ENCODE assay signal across 16 cellular contexts in the genomic region with DNA sequence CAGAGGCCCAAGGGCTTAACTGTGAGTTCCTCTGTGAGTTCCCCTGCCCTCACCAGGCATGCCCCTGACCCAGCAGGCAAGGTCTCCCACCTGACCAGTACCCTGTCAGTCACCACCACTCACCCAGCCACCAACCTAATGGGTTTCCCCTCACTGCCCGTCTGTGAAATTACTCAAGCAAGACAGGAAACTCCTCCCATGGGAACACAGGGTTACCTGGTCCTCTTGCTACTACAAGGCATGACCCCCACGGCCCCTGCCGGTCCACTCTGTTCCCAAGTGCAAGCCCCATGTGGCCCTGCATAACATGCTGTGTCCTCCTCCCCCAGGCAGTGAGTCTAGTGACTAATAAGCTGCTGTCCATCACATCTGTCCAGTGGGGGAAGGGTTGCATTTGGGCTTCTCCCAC. TPM values are rescaled to one million over a fixed set of nuclear protein-coding genes. Genes with fewer than 3 reads are reported as not detected.
DNase-seq lines count a peak whose midpoint lies in the region; ATAC-seq and TF ChIP-seq lines count a peak whose summit lies in the region.
"Had no signal": no experiment of that assay in that cellular context is flagged by ENCODE, and none has a peak within 500 bp of the region (broad histone marks: within the 10 kb centered on the region; RNA-seq: fewer than 3 reads in every experiment).

No MANE protein-coding gene starts in this region.

- TF ChIP-seq RAD21 in SK-N-SH (IDR thresholded peaks at IDR 0.05; ENCODE audit: low read length), result no peak

- in situ Hi-C loops in HAP-1 (cut with MboI; ENCODE audit: low sequenced_read_pairs), result no loop called here

- H3K9me2 ChIP-seq in Karpas-422 (replicated peaks; ENCODE audit: insufficient read depth, low read length) (no peaks in the 10 kb centered on the region), SK-N-SH (no peaks in the 10 kb centered on the region)

- no peak for TF ChIP-seq CTCF in SK-N-SH (IDR thresholded peaks at IDR 0.05)
- no peak for TF ChIP-seq CTCF in gastroesophageal sphincter (IDR thresholded peaks at IDR 0.05)

- H3K79me2 ChIP-seq in Karpas-422 (ENCODE audit: low read length), result no peaks in the 10 kb centered on the region
- no peaks in the 10 kb centered on the region for H3K79me2 ChIP-seq in SK-N-SH (ENCODE audit: insufficient read depth)

- H3K9ac ChIP-seq in Karpas-422 (ENCODE audit: low read length) (no peak overlapping the region), SK-N-SH (no peak overlapping the region)

- H3K27ac ChIP-seq in Karpas-422 (ENCODE audit: low read length) (no peak overlapping the region), SK-N-SH (ENCODE audit: low read depth in 2 of 2, low read length in 1 of 2) (no peak overlapping the region), gastroesophageal sphincter (no peak overlapping the region)
- H3K27ac ChIP-seq: gastrocnemius medialis, testis had no signal

- POLR2A ChIA-PET in SK-N-SH (lab: Yijun Ruan, JAX) (no interaction called here), HEK293T (lab: Yijun Ruan, JAX) (no interaction called here)

- H3F3A ChIP-seq in SK-N-SH (replicated peaks; ENCODE audit: insufficient read depth), result no peaks in the 10 kb centered on the region

- WGBS in SK-N-SH (ENCODE audit: low lambda C conversion rate), result 70% methylated on average over 3 of the region's 3 CpGs
- no CpG with 5 or more reads among the region's 3 CpGs for WGBS in gastroesophageal sphincter (ENCODE audit: low coverage in 1 of 2), 2 donors

- 0 out of 2 replicates have a peak overlapping the region, but pooled peaks have one; percentile 5 for H3K4me3 ChIP-seq in Karpas-422 (ENCODE audit: low read length)
- no peak overlapping the region for H3K4me3 ChIP-seq in SK-N-SH (ENCODE audit: low read depth in 2 of 2, low read length in 1 of 2)
- no peak overlapping the region for H3K4me3 ChIP-seq in HAP-1
- H3K4me3 ChIP-seq in gastroesophageal sphincter, result no peak overlapping the region
- H3K4me3 ChIP-seq: dorsolateral prefrontal cortex, gastrocnemius medialis, testis had no signal

- TF ChIP-seq POLR2A in gastroesophageal sphincter (IDR thresholded peaks at IDR 0.05), result no peak

- TF ChIP-seq EP300 in SK-N-SH (IDR thresholded peaks at IDR 0.05; ENCODE audit: borderline replicate concordance in 1 of 2, low read depth in 1 of 2, low read length in 1 of 2) (no peak), gastroesophageal sphincter (IDR thresholded peaks at IDR 0.05) (no peak)

- peak; percentile 59 for DNase-seq in cardiac septum (ENCODE audit: low spot score)
- DNase-seq in Right ventricle myocardium superior, result no peak
- no peak for DNase-seq in Karpas-422
- DNase-seq in glomerular visceral epithelial cell (ENCODE audit: extremely low spot score), result peak; percentile 32
- no peak for DNase-seq in SK-N-SH
- DNase-seq in HAP-1 (ENCODE audit: low spot score in 2 of 2), result no peak
- DNase-seq in HEK293T (ENCODE audit: extremely low spot score), result no peak
- DNase-seq: activated CD4-positive, alpha-beta T cell treated with anti-CD3 and anti-CD28 coated beads, Interleukin-2, amount 50 U/mL, for 4 hours; dorsolateral prefrontal cortex; mesenchymal stem cell; NCI-H1048; testis had no signal

- CTCF ChIA-PET in SK-N-SH (lab: Yijun Ruan, JAX), result interaction anchor here (1.3 to 4.7 kb wide), 3 partner anchors 34 to 377 kb away, joined by 3 to 33 read pairs (median 3); no protein-coding TSS in a partner anchor
- CTCF ChIA-PET in HEK293T (lab: Yijun Ruan, JAX), result no interaction called here

- intact Hi-C loops in cardiac septum (cut with DNase I), result loop anchor here (10.0 kb wide), 2 partner anchors 183 to 373 kb away; no protein-coding TSS in a partner anchor
- intact Hi-C loops in Right ventricle myocardium superior (cut with DNase I), result no loop called here

- peaks cover 62% of the 10 kb centered on the region for H3K4me1 ChIP-seq in Karpas-422 (ENCODE audit: low read length)
- H3K4me1 ChIP-seq in SK-N-SH (ENCODE audit: control insufficient read depth in 1 of 2, insufficient read depth in 2 of 2, low read depth in 1 of 2, low read length in 1 of 2), result peaks cover 0 to 14% of the 10 kb centered on the region in 2 experiments; a peak in 1 of 4 replicates
- no peaks in the 10 kb centered on the region for H3K4me1 ChIP-seq in HAP-1
- peaks cover 0 to 9% (median 0%) of the 10 kb centered on the region in 3 donors for H3K4me1 ChIP-seq in gastroesophageal sphincter

- no peaks in the 10 kb centered on the region for H3K36me3 ChIP-seq in Karpas-422 (ENCODE audit: insufficient read depth, low read length)
- no peaks in the 10 kb centered on the region for H3K36me3 ChIP-seq in SK-N-SH (replicated peaks in 1 of 2; ENCODE audit: control insufficient read depth in 1 of 2, insufficient read depth in 2 of 2, low read length in 1 of 2)
- H3K36me3 ChIP-seq in HAP-1 (replicated peaks), result no peaks in the 10 kb centered on the region
- H3K36me3 ChIP-seq in gastroesophageal sphincter, result no peaks in the 10 kb centered on the region
- H3K36me3 ChIP-seq: gastrocnemius medialis had no signal

- no peaks in the 10 kb centered on the region for H3K9me3 ChIP-seq in Karpas-422 (ENCODE audit: low read length)
- no peaks in the 10 kb centered on the region for H3K9me3 ChIP-seq in SK-N-SH
- H3K9me3 ChIP-seq in HAP-1, result no peaks in the 10 kb centered on the region
- H3K9me3 ChIP-seq in gastroesophageal sphincter, result no peaks in the 10 kb centered on the region
- H3K9me3 ChIP-seq: gastrocnemius medialis, testis had no signal

- ATAC-seq in Right ventricle myocardium superior (ENCODE audit: poor library complexity), result no peak
- ATAC-seq in gastroesophageal sphincter, result no peak

- H3K4me2 ChIP-seq in Karpas-422 (ENCODE audit: low read depth, low read length, poor library complexity, severe bottlenecking) (peak overlapping the region; percentile 39), SK-N-SH (no peak overlapping the region)

- no peaks in the 10 kb centered on the region for H4K20me1 ChIP-seq in Karpas-422 (ENCODE audit: insufficient read depth, low read depth, low read length)
- no peaks in the 10 kb centered on the region for H4K20me1 ChIP-seq in SK-N-SH (ENCODE audit: insufficient read depth)

- H2AFZ ChIP-seq in Karpas-422 (ENCODE audit: low read length), result no peak overlapping the region
- no peak overlapping the region for H2AFZ ChIP-seq in SK-N-SH (ENCODE audit: low read depth)

- H3K27me3 ChIP-seq in Karpas-422 (ENCODE audit: low read length) (no peaks in the 10 kb centered on the region), SK-N-SH (ENCODE audit: insufficient read depth) (no peaks in the 10 kb centered on the region), HAP-1 (ENCODE audit: low read depth) (no peaks in the 10 kb centered on the region), gastroesophageal sphincter (no peaks in the 10 kb centered on the region)
- H3K27me3 ChIP-seq: dorsolateral prefrontal cortex, gastrocnemius medialis, testis had no signal

TF ChIP-seq in SK-N-SH, 30 proteins besides CTCF, POLR2A, EP300 and RAD21 (continues in another document):
- no peak for TF ChIP-seq TAF1 (IDR thresholded peaks at IDR 0.05; ENCODE audit: borderline replicate concordance, low read depth, low read length)
- TF ChIP-seq, protein P1, sequence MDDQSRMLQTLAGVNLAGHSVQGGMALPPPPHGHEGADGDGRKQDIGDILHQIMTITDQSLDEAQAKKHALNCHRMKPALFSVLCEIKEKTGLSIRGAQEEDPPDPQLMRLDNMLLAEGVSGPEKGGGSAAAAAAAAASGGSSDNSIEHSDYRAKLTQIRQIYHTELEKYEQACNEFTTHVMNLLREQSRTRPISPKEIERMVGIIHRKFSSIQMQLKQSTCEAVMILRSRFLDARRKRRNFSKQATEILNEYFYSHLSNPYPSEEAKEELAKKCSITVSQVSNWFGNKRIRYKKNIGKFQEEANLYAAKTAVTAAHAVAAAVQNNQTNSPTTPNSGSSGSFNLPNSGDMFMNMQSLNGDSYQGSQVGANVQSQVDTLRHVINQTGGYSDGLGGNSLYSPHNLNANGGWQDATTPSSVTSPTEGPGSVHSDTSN (IDR thresholded peaks at IDR 0.05), result no peak
- no peak for TF ChIP-seq GATA2 (CRISPR knock-in tag; IDR thresholded peaks at IDR 0.05)
- no peak for TF ChIP-seq GABPA (IDR thresholded peaks at IDR 0.05; ENCODE audit: low read depth)

TF ChIP-seq in HEK293T, 16 proteins besides CTCF, POLR2A, EP300 and RAD21:
- TF ChIP-seq HDGF (IDR thresholded peaks at IDR 0.05; ENCODE audit: borderline replicate concordance) (no peak), CTBP1 (IDR thresholded peaks at IDR 0.05; ENCODE audit: borderline replicate concordance) (no peak), LEF1 (IDR thresholded peaks at IDR 0.05; ENCODE audit: borderline replicate concordance) (no peak)

RNA-seq across cellular contexts. Expression of gene DHRS12, which starts 8.0 kb away (rescaled TPM):
- 9.8 TPM for total RNA-seq in cardiac septum
- total RNA-seq in Right ventricle myocardium superior, result 10.4 TPM
- 9.7 and 10.9 TPM in 2 replicates for total RNA-seq in Karpas-422 (2014; rRNA removed; shearing (Covaris generic); ENCODE audit: low replicate concordance)
- 8.2 and 9.6 TPM in 2 replicates for polyA plus RNA-seq in SK-N-SH (2012; rRNA removed)
- 7.9 and 8.7 TPM in 2 replicates for polyA plus RNA-seq in SK-N-SH (2012; cell fraction: cytosol; rRNA removed)
- 16.4 and 17.1 TPM in 2 replicates for polyA plus RNA-seq in SK-N-SH (2012; cell fraction: nucleus; rRNA removed)
- 10 to 100 TPM in 3 of 4 donors, 1 to 10 TPM in 1; 9.2 to 23.3 (median 19.2) TPM for total RNA-seq in gastroesophageal sphincter

RNA-seq across cellular contexts. Expression of gene TMEM272, which starts 33.1 kb away (rescaled TPM):
- 1.7 TPM for total RNA-seq in cardiac septum
- total RNA-seq in Right ventricle myocardium superior, result 0.38 TPM
- 0.15 TPM in 1 of 2 replicates, not detected in the other for total RNA-seq in Karpas-422 (2014; rRNA removed; shearing (Covaris generic); ENCODE audit: low replicate concordance)
- polyA plus RNA-seq in SK-N-SH (2012; rRNA removed), result not detected in 2 replicates
- under 0.01 TPM in 1 of 2 replicates, not detected in the other for polyA plus RNA-seq in SK-N-SH (2012; cell fraction: cytosol; rRNA removed)
- 0.02 TPM in 2 replicates for polyA plus RNA-seq in SK-N-SH (2012; cell fraction: nucleus; rRNA removed)
- total RNA-seq in gastroesophageal sphincter, result under 1 TPM in 2 of 4 donors, not detected in 2; 0.13 to 0.15 TPM
- polyA plus RNA-seq: BJ had no signal

RNA-seq across cellular contexts. Expression of gene CCDC70, which starts 49.8 kb away (rescaled TPM):
- total RNA-seq in cardiac septum, result not detected
- not detected for total RNA-seq in Right ventricle myocardium superior
- total RNA-seq in Karpas-422 (2014; rRNA removed; shearing (Covaris generic); ENCODE audit: low replicate concordance), result not detected in 2 replicates
- not detected in 2 replicates for polyA plus RNA-seq in SK-N-SH (2012; rRNA removed)
- polyA plus RNA-seq in SK-N-SH (2012; cell fraction: cytosol; rRNA removed), result not detected in 2 replicates
- polyA plus RNA-seq in SK-N-SH (2012; cell fraction: nucleus; rRNA removed), result 0.04 TPM in 1 of 2 replicates, not detected in the other
- total RNA-seq in gastroesophageal sphincter, result not detected
- total RNA-seq: dorsolateral prefrontal cortex, gastrocnemius medialis had no signal
- polyA plus RNA-seq: adipose tissue, BJ had no signal

Comparison
In these comparisons a context has a peak if more than half of its experiments do, and no peak if none do; other contexts are left out.
1. DNase-seq: peak in cardiac septum (single experiment) and glomerular visceral epithelial cell (single experiment); none in Right ventricle myocardium superior (single experiment), Karpas-422 (single experiment), SK-N-SH (single experiment), HAP-1 (0 of 2) and HEK293T (single experiment).